ENCODE assay signal across 8 cellular contexts in genomic region chr10:43204943-43205671, GRCh38.
DNase-seq lines count a peak whose midpoint lies in the region; ATAC-seq, FAIRE-seq and TF ChIP-seq lines count a peak whose summit lies in the region.

No MANE protein-coding gene starts in this region.

- no TSS peak for BruUV-seq in A673 (replicated peaks; lab: Mats Ljungman, UMichigan)

- peak; percentile 86 for TF ChIP-seq CTCF in A673 (conservative IDR thresholded peaks at IDR 0.05; ENCODE audit: low read depth, low read length)
- peak in 55 of 56 donors; percentile 30 to 86 (median 73) for TF ChIP-seq CTCF in dorsolateral prefrontal cortex (IDR thresholded peaks at IDR 0.05 in 54 of 56, conservative IDR thresholded peaks at IDR 0.05 in 2 of 56; ENCODE audit: low read depth in 1 of 56, partially characterized antibody in 56 of 56)
- no peak for TF ChIP-seq CTCF in mesothelial cell of epicardium (IDR thresholded peaks at IDR 0.05; ENCODE audit: unreplicated experiment)

- no peak for TF ChIP-seq POLR2A in GM12891 (IDR thresholded peaks at IDR 0.05; ENCODE audit: low read depth, low read length)

- no peak overlapping the region for H3K4me3 Mint-ChIP-seq in activated CD4-positive, alpha-beta T cell treated with anti-CD3 and anti-CD28 coated beads for 36 hours
- no peak overlapping the region for H3K4me3 Mint-ChIP-seq in mesothelial cell of epicardium
- no peak overlapping the region for H3K4me3 Mint-ChIP-seq in stimulated activated naive CD8-positive, alpha-beta T cell treated with anti-CD3 and anti-CD28 coated beads, Interleukin-15, amount 100 ng/mL, for 72 hours

- H3K27me3 Mint-ChIP-seq in activated CD4-positive, alpha-beta T cell treated with anti-CD3 and anti-CD28 coated beads for 36 hours: no peaks in the 10 kb centered on the region
- H3K27me3 Mint-ChIP-seq in mesothelial cell of epicardium (ENCODE audit: low read depth): no peaks in the 10 kb centered on the region
- no peaks in the 10 kb centered on the region for H3K27me3 Mint-ChIP-seq in stimulated activated naive CD8-positive, alpha-beta T cell treated with anti-CD3 and anti-CD28 coated beads, Interleukin-15, amount 100 ng/mL, for 72 hours

- H3K36me3 Mint-ChIP-seq in activated CD4-positive, alpha-beta T cell treated with anti-CD3 and anti-CD28 coated beads for 36 hours (ENCODE audit: low read depth): no peaks in the 10 kb centered on the region
- H3K36me3 Mint-ChIP-seq in mesothelial cell of epicardium: no peaks in the 10 kb centered on the region

- H3K27ac Mint-ChIP-seq in activated CD4-positive, alpha-beta T cell treated with anti-CD3 and anti-CD28 coated beads for 36 hours: no peak overlapping the region
- no peak overlapping the region for H3K27ac Mint-ChIP-seq in mesothelial cell of epicardium
- no peak overlapping the region for H3K27ac Mint-ChIP-seq in stimulated activated naive CD8-positive, alpha-beta T cell treated with anti-CD3 and anti-CD28 coated beads, Interleukin-15, amount 100 ng/mL, for 72 hours

- intact Hi-C loops in A673 (cut with micrococcal nuclease; ENCODE audit: unreplicated experiment) (loop anchor here (10.0 kb wide), 1 partner anchor 340 kb away; no protein-coding TSS in a partner anchor), dorsolateral prefrontal cortex (cut with DNase I) (loop anchor here in 1 of 2 donors (10.0 kb wide), 1 partner anchor 140 kb away; no protein-coding TSS in a partner anchor)
- intact Hi-C loops in activated CD4-positive, alpha-beta T cell treated with anti-CD3 and anti-CD28 coated beads for 36 hours (cut with DNase I, micrococcal nuclease): loop anchor here (1.0 to 5.0 kb wide), 6 partner anchors 52 to 273 kb away; partner anchors contain the start of gene CSGALNACT2 (in 1 of the 2)

- H3K27ac ChIP-seq in A673 (ENCODE audit: low read depth, low read length, poor library complexity, severe bottlenecking) (no peak overlapping the region), dorsolateral prefrontal cortex (peak overlapping the region in 6 of 59 donors; percentile 7 to 52 (median 22))

- no peaks in the 10 kb centered on the region for H3K9me3 ChIP-seq in A673 (ENCODE audit: low read depth, low read length, poor library complexity, severe bottlenecking)

- H3K4me1 Mint-ChIP-seq in activated CD4-positive, alpha-beta T cell treated with anti-CD3 and anti-CD28 coated beads for 36 hours: peaks cover 4% of the 10 kb centered on the region
- no peaks in the 10 kb centered on the region for H3K4me1 Mint-ChIP-seq in mesothelial cell of epicardium
- peaks cover 16% of the 10 kb centered on the region for H3K4me1 Mint-ChIP-seq in stimulated activated naive CD8-positive, alpha-beta T cell treated with anti-CD3 and anti-CD28 coated beads, Interleukin-15, amount 100 ng/mL, for 72 hours

- H3K36me3 ChIP-seq in A673 (ENCODE audit: insufficient read depth, low read length, poor library complexity, severe bottlenecking): no peaks in the 10 kb centered on the region

- CTCF ChIA-PET in A673 (lab: Charles Lee): interaction anchor here (0.6 kb wide), 1 partner anchor 243 kb away, joined by 3 read pairs; no protein-coding TSS in a partner anchor
- CTCF ChIA-PET in activated CD4-positive, alpha-beta T cell treated with anti-CD3 and anti-CD28 coated beads for 36 hours (lab: Charles Lee): interaction anchor here (0.6 to 3.8 kb wide), 19 partner anchors 8 to 258 kb away, joined by 3 to 23 read pairs (median 4); no protein-coding TSS in a partner anchor

- H3K9me3 Mint-ChIP-seq in activated CD4-positive, alpha-beta T cell treated with anti-CD3 and anti-CD28 coated beads for 36 hours (ENCODE audit: low read depth): no peaks in the 10 kb centered on the region
- H3K9me3 Mint-ChIP-seq in mesothelial cell of epicardium: no peaks in the 10 kb centered on the region
- no peaks in the 10 kb centered on the region for H3K9me3 Mint-ChIP-seq in stimulated activated naive CD8-positive, alpha-beta T cell treated with anti-CD3 and anti-CD28 coated beads, Interleukin-15, amount 100 ng/mL, for 72 hours

- POLR2A ChIA-PET in A673 (lab: Charles Lee; ENCODE audit: low non-redundant PET): interaction anchor here (0.6 kb wide), 1 partner anchor 410 kb away, joined by 3 read pairs; no protein-coding TSS in a partner anchor
- POLR2A ChIA-PET in activated CD4-positive, alpha-beta T cell treated with anti-CD3 and anti-CD28 coated beads for 36 hours (lab: Charles Lee): no interaction called here

- no peaks in the 10 kb centered on the region for H3K4me1 ChIP-seq in A673 (ENCODE audit: insufficient read depth, low read length, poor library complexity, severe bottlenecking)

- DNase-seq in A673 (ENCODE audit: low spot score) (peak; percentile 72), GM12891 (ENCODE audit: insufficient read length, low spot score) (peak; percentile 77), NAMALWA (ENCODE audit: low spot score) (peak; percentile 82), dorsolateral prefrontal cortex (peak in 9 of 10 donors; percentile 28 to 70 (median 62)), mesothelial cell of epicardium (ENCODE audit: low spot score in 2 of 2, unreplicated experiment in 2 of 2) (peak; percentile 20 to 53)
- DNase-seq in activated CD4-positive, alpha-beta T cell treated with anti-CD3 and anti-CD28 coated beads for 36 hours: peak; percentile 84
- DNase-seq in stimulated activated naive CD8-positive, alpha-beta T cell treated with anti-CD3 and anti-CD28 coated beads, Interleukin-15, amount 100 ng/mL, for 72 hours: peak; percentile 58 to 64

- no peaks in the 10 kb centered on the region for H3K27me3 ChIP-seq in A673 (replicated peaks; ENCODE audit: insufficient read depth, low read depth, low read length, poor library complexity)
- no peaks in the 10 kb centered on the region for H3K27me3 ChIP-seq in dorsolateral prefrontal cortex

- FAIRE-seq in GM12891 (lab: Jason Lieb, UNC): peak; percentile 96

- H3K4me3 ChIP-seq in A673 (ENCODE audit: low read depth, low read length, poor library complexity, severe bottlenecking) (no peak overlapping the region), dorsolateral prefrontal cortex (no peak overlapping the region)

- peak; percentile 65 for ATAC-seq in HG02610 (IDR thresholded peaks at IDR 0.05; ENCODE audit: unreplicated experiment)
- peak; percentile 76 for ATAC-seq in activated CD4-positive, alpha-beta T cell treated with anti-CD3 and anti-CD28 coated beads for 36 hours
- peak; percentile 65 for ATAC-seq in stimulated activated naive CD8-positive, alpha-beta T cell treated with anti-CD3 and anti-CD28 coated beads, Interleukin-15, amount 100 ng/mL, for 72 hours

TF ChIP-seq in GM12891, 5 proteins besides CTCF, POLR2A, EP300 and RAD21:
- no peak for TF ChIP-seq TAF1 (IDR thresholded peaks at IDR 0.05; ENCODE audit: low read depth, low read length)
- no peak for TF ChIP-seq POU2F2 (IDR thresholded peaks at IDR 0.05; ENCODE audit: low read depth, low read length)
- TF ChIP-seq PAX5 (IDR thresholded peaks at IDR 0.05; ENCODE audit: insufficient read depth, low read length, severe bottlenecking): no peak
- no peak for TF ChIP-seq POLR2AphosphoS5 (IDR thresholded peaks at IDR 0.05; ENCODE audit: low read depth, low read length)
- no peak for TF ChIP-seq SPI1 (IDR thresholded peaks at IDR 0.05; ENCODE audit: low read depth, low read length)
